In genomic region chr20:44522841-44523240, GRCh38 we compare ENCODE assay signal across 10 cellular contexts. TPM values are rescaled to one million over a fixed set of nuclear protein-coding genes. Genes with fewer than 3 reads are reported as not detected.
DNase-seq lines count a peak whose midpoint lies in the region; TF ChIP-seq lines count a peak whose summit lies in the region.
"Had no signal": no experiment of that assay in that cellular context is flagged by ENCODE, and none has a peak within 500 bp of the region (broad histone marks: within the 10 kb centered on the region; RNA-seq: fewer than 3 reads in every experiment).

No MANE protein-coding gene starts in this region.

- H3K27ac ChIP-seq in GM23248: peak overlapping the region; percentile 98
- H3K27ac ChIP-seq in OCI-LY1 (ENCODE audit: low read depth, low read length, poor library complexity, severe bottlenecking): no peak overlapping the region
- H3K27ac ChIP-seq in endodermal cell (ENCODE audit: low read depth, low read length): peak overlapping the region; percentile 26
- H3K27ac ChIP-seq in parathyroid adenoma: peak overlapping the region; percentile 95

- no peaks in the 10 kb centered on the region for H3K36me3 ChIP-seq in GM23248 (ENCODE audit: low read depth)
- no peaks in the 10 kb centered on the region for H3K36me3 ChIP-seq in OCI-LY1 (ENCODE audit: insufficient read depth, low read length)
- H3K36me3 ChIP-seq in endodermal cell (ENCODE audit: control insufficient read depth, insufficient read depth, low read length): peaks cover 13% of the 10 kb centered on the region
- no peaks in the 10 kb centered on the region for H3K36me3 ChIP-seq in parathyroid adenoma (ENCODE audit: control insufficient read depth, insufficient read depth, low read length)

- peak overlapping the region; percentile 95 for H3K27ac Mint-ChIP-seq in endodermal cell

- WGBS in GM23248 (ENCODE audit: low coverage in 1 of 2, low lambda C conversion rate in 2 of 2, missing lambda C conversion rate in 2 of 2), 2 experiments: 94 to 97% methylated on average over 1 of the region's 1 CpG
- 18% methylated on average over 1 of the region's 1 CpG; no CpG with 5 or more reads in 1 of the 2 experiments for WGBS in endodermal cell (ENCODE audit: insufficient coverage in 1 of 2, insufficient read length in 1 of 2), 2 experiments

- peaks cover 36% of the 10 kb centered on the region for H3K4me1 ChIP-seq in GM23248 (ENCODE audit: insufficient read depth)
- peaks cover 34% of the 10 kb centered on the region for H3K4me1 ChIP-seq in OCI-LY1 (ENCODE audit: insufficient read depth, low read length, severe bottlenecking)
- H3K4me1 ChIP-seq in endodermal cell (ENCODE audit: control insufficient read depth, insufficient read depth, low read length): peaks cover 3% of the 10 kb centered on the region
- peaks cover 9% of the 10 kb centered on the region for H3K4me1 ChIP-seq in parathyroid adenoma

- H3K27me3 ChIP-seq in GM23248 (replicated peaks; ENCODE audit: insufficient read depth) (no peaks in the 10 kb centered on the region), OCI-LY1 (ENCODE audit: insufficient read depth, low read length) (no peaks in the 10 kb centered on the region), endodermal cell (ENCODE audit: control insufficient read depth, insufficient read depth, low read length, poor library complexity, severe bottlenecking) (no peaks in the 10 kb centered on the region), parathyroid adenoma (ENCODE audit: control insufficient read depth, insufficient read depth, low read length) (no peaks in the 10 kb centered on the region)

- 0 out of 2 replicates have a peak, but pooled peaks cover 9% of the 10 kb centered on the region for H3F3A ChIP-seq in GM23248 (ENCODE audit: insufficient read depth)
- no peaks in the 10 kb centered on the region for H3F3A ChIP-seq in OCI-LY1 (ENCODE audit: insufficient read depth, low read length)

- TF ChIP-seq CTCF in OCI-LY1 (IDR thresholded peaks at IDR 0.05; ENCODE audit: low read length): no peak
- no peak for TF ChIP-seq CTCF in endodermal cell (conservative IDR thresholded peaks at IDR 0.05)
- no peak for TF ChIP-seq CTCF in parathyroid adenoma (IDR thresholded peaks at IDR 0.05)

- no peaks in the 10 kb centered on the region for H3K27me3 Mint-ChIP-seq in endodermal cell (ENCODE audit: insufficient read depth)

- H3K4me2 ChIP-seq in GM23248 (ENCODE audit: unreplicated experiment): no peak overlapping the region
- peak overlapping the region; percentile 97 for H3K4me2 ChIP-seq in OCI-LY1 (ENCODE audit: low read length)
- no peak overlapping the region for H3K4me2 ChIP-seq in parathyroid adenoma (ENCODE audit: low read length)

- DNase-seq in GM23248: no peak
- DNase-seq in endodermal cell: no peak
- no peak for DNase-seq in AG20443 (ENCODE audit: low spot score)
- DNase-seq in OCI-M2 (lab: John Stamatoyannopoulos, UW; ENCODE audit: unreplicated experiment): no peak
- DNase-seq in KBM-7: no peak
- no peak for DNase-seq in NCI-H2227 (lab: John Stamatoyannopoulos, UW; ENCODE audit: unreplicated experiment)
- DNase-seq: GF-D8, NCI-H510A treated with DMSO at 0.1 percent for 48 hours had no signal

- peaks cover 61% of the 10 kb centered on the region for H3K4me1 Mint-ChIP-seq in endodermal cell

- H3K4me3 ChIP-seq in GM23248 (no peak overlapping the region), OCI-LY1 (ENCODE audit: low read depth, low read length, poor library complexity, severe bottlenecking) (peak overlapping the region; percentile 97), endodermal cell (ENCODE audit: low read length) (peak overlapping the region; percentile 99), parathyroid adenoma (ENCODE audit: low read depth, low read length) (no peak overlapping the region)

- peak overlapping the region; percentile 99 for H3K9ac ChIP-seq in GM23248
- peak overlapping the region; percentile 91 for H3K9ac ChIP-seq in OCI-LY1 (ENCODE audit: low read length)
- H3K9ac ChIP-seq in endodermal cell (ENCODE audit: extremely low read depth, low read length, poor library complexity, severe bottlenecking): peak overlapping the region; percentile 73
- no peak overlapping the region for H3K9ac ChIP-seq in parathyroid adenoma

- H3K9me3 ChIP-seq in GM23248 (ENCODE audit: low read depth) (no peaks in the 10 kb centered on the region), OCI-LY1 (ENCODE audit: low read length) (no peaks in the 10 kb centered on the region), endodermal cell (ENCODE audit: control insufficient read depth, low read length) (no peaks in the 10 kb centered on the region), parathyroid adenoma (ENCODE audit: control insufficient read depth, low read length) (no peaks in the 10 kb centered on the region)

- peaks cover 9% of the 10 kb centered on the region for H3K9me3 Mint-ChIP-seq in endodermal cell

- in situ Hi-C loops in GM23248 (cut with MboI) (no loop called here), KBM-7 (cut with MboI; ENCODE audit: low pct_unique_long_range_greater_than_20kb, low sequenced_read_pairs) (no loop called here)

- H3K79me2 ChIP-seq in GM23248 (ENCODE audit: insufficient read depth): peaks cover 40% of the 10 kb centered on the region
- peaks cover 38% of the 10 kb centered on the region for H3K79me2 ChIP-seq in OCI-LY1 (ENCODE audit: insufficient read depth, low read length)
- H3K79me2 ChIP-seq in parathyroid adenoma: peaks cover 47% of the 10 kb centered on the region

- no peaks in the 10 kb centered on the region for H4K20me1 ChIP-seq in GM23248 (ENCODE audit: insufficient read depth)
- H4K20me1 ChIP-seq in OCI-LY1 (ENCODE audit: insufficient read depth, low read length): no peaks in the 10 kb centered on the region

- peak overlapping the region; percentile 92 for H3K4me3 Mint-ChIP-seq in endodermal cell

- no peaks in the 10 kb centered on the region for H3K9me2 ChIP-seq in GM23248 (ENCODE audit: insufficient read depth)
- no peaks in the 10 kb centered on the region for H3K9me2 ChIP-seq in OCI-LY1 (ENCODE audit: low read depth, low read length)

- peaks cover 10% of the 10 kb centered on the region for H3K36me3 Mint-ChIP-seq in endodermal cell (ENCODE audit: low read depth)

- H2AFZ ChIP-seq in GM23248: peak overlapping the region; percentile 77
- peak overlapping the region; percentile 93 for H2AFZ ChIP-seq in OCI-LY1 (ENCODE audit: low read length)
- peak overlapping the region; percentile 57 for H2AFZ ChIP-seq in parathyroid adenoma

RNA-seq across cellular contexts. Expression of gene SERINC3, which starts 1.0 kb away (rescaled TPM):
- total RNA-seq in GM23248 (2014; rRNA removed; shearing (Covaris generic)): 105 and 141 TPM in 2 replicates
- polyA plus RNA-seq in GM23248 (2016; fragmentation: Nextera tagmentation; extraction: Ambion mirVana): 194 and 202 TPM in 2 replicates
- total RNA-seq in endodermal cell: 10 to 100 TPM; 75.6 to 91.3 TPM
- polyA plus RNA-seq in endodermal cell (2013, experiment 1 of 2): 60.3 TPM
- polyA plus RNA-seq in endodermal cell (2013, experiment 2 of 2): 61.1 TPM

RNA-seq across cellular contexts. Expression of gene TTPAL, which starts 47.2 kb away (rescaled TPM):
- total RNA-seq in GM23248 (2014; rRNA removed; shearing (Covaris generic)): 9.2 and 11.8 TPM in 2 replicates
- 19.6 and 21.4 TPM in 2 replicates for polyA plus RNA-seq in GM23248 (2016; fragmentation: Nextera tagmentation; extraction: Ambion mirVana)
- 10 to 100 TPM; 18.3 to 19.4 TPM for total RNA-seq in endodermal cell
- polyA plus RNA-seq in endodermal cell (2013, experiment 1 of 2): 8.7 TPM
- 7.1 TPM for polyA plus RNA-seq in endodermal cell (2013, experiment 2 of 2)

RNA-seq across cellular contexts. Expression of gene PKIG, which starts 59.5 kb away (rescaled TPM):
- 56.1 and 83.7 TPM in 2 replicates for total RNA-seq in GM23248 (2014; rRNA removed; shearing (Covaris generic))
- polyA plus RNA-seq in GM23248 (2016; fragmentation: Nextera tagmentation; extraction: Ambion mirVana): 44.0 and 46.0 TPM in 2 replicates
- total RNA-seq in endodermal cell: 10 to 100 TPM; 61.5 to 77.6 TPM
- 59.0 TPM for polyA plus RNA-seq in endodermal cell (2013, experiment 1 of 2)
- polyA plus RNA-seq in endodermal cell (2013, experiment 2 of 2): 64.1 TPM

Comparison
In these comparisons a context has a peak if more than half of its experiments do, and no peak if none do; other contexts are left out.
1. H3K4me3 ChIP-seq: peak in OCI-LY1 (single experiment) and endodermal cell (single experiment); none in GM23248 (single experiment) and parathyroid adenoma (single experiment).
2. Peak in every context shown above with its lines, with median percentiles within 50 percentile points of each other: H2AFZ ChIP-seq.